ENCODE assay signal across 14 cellular contexts in genomic region chr1:170071378-170071777, GRCh38. TPM values are rescaled to one million over a fixed set of nuclear protein-coding genes. Genes with fewer than 3 reads are reported as not detected.
DNase-seq lines count a peak whose midpoint lies in the region; ATAC-seq, FAIRE-seq and TF ChIP-seq lines count a peak whose summit lies in the region.
"Had no signal": no experiment of that assay in that cellular context is flagged by ENCODE, and none has a peak within 500 bp of the region (broad histone marks: within the 10 kb centered on the region; RNA-seq: fewer than 3 reads in every experiment).

No MANE protein-coding gene starts in this region.

- intact Hi-C loops in HepG2 (cut with micrococcal nuclease; ENCODE audit: unreplicated experiment) = no loop called here
- intact Hi-C loops in right lobe of liver (cut with DNase I) = no loop called here

- H3K36me3 ChIP-seq in HepG2 (replicated peaks in 1 of 2; ENCODE audit: control insufficient read depth in 1 of 2, insufficient read depth in 2 of 2, low read length in 2 of 2) (no peaks in the 10 kb centered on the region), right lobe of liver (no peaks in the 10 kb centered on the region)
- H3K36me3 ChIP-seq: HAP-1 had no signal

- no TSS peak for BruUV-seq in HepG2 (replicated peaks; lab: Mats Ljungman, UMichigan)

- TF ChIP-seq POLR2A in HepG2 (IDR thresholded peaks at IDR 0.05; ENCODE audit: insufficient read depth in 1 of 2, low read depth in 2 of 2, low read length in 2 of 2) (no peak), right lobe of liver (IDR thresholded peaks at IDR 0.05) (no peak), NB4 (IDR thresholded peaks at IDR 0.05; ENCODE audit: extremely low read depth, insufficient read length) (no peak)

- no peak overlapping the region for H2AFZ ChIP-seq in HepG2 (ENCODE audit: low read length)

- DNase-seq in HepG2 (ENCODE audit: low spot score) (no peak), right lobe of liver (no peak), NB4 (ENCODE audit: low read depth) (peak; percentile 66), immature natural killer cell (no peak), NCI-H2227 treated with DMSO at 0.1 percent for 48 hours (lab: John Stamatoyannopoulos, UW) (no peak), NOMO-1 (lab: John Stamatoyannopoulos, UW; ENCODE audit: unreplicated experiment in 2 of 2) (no peak), NCI-H2107 (lab: John Stamatoyannopoulos, UW) (no peak), GDM1 (lab: John Stamatoyannopoulos, UW) (no peak)
- DNase-seq: CD4-positive, alpha-beta memory T cell; NCI-H1092 treated with DMSO at 0.1 percent for 48 hours; NCI-H1694; NCI-H446; SHP77 treated with DMSO at 0.1 percent for 48 hours had no signal

- no peak overlapping the region for H3K9ac ChIP-seq in HepG2 (ENCODE audit: insufficient read depth, low read depth, low read length)

- no peaks in the 10 kb centered on the region for H3K9me3 Mint-ChIP-seq in immature natural killer cell
- H3K9me3 Mint-ChIP-seq: CD4-positive, alpha-beta memory T cell had no signal

- ATAC-seq in HepG2 = no peak
- ATAC-seq in right lobe of liver = no peak

- FAIRE-seq in HepG2 (lab: Jason Lieb, UNC) = no peak

- POLR2A ChIA-PET in HepG2 (lab: Yijun Ruan, JAX) = no interaction called here

- no peak overlapping the region for H3K4me3 Mint-ChIP-seq in immature natural killer cell

- H3K27me3 Mint-ChIP-seq in immature natural killer cell (ENCODE audit: low read depth in 3 of 3) = peaks cover 7 to 10% (median 8%) of the 10 kb centered on the region in 3 donors
- H3K27me3 Mint-ChIP-seq: CD4-positive, alpha-beta memory T cell had no signal

- H3K4me3 ChIP-seq in HepG2 (replicated peaks in 1 of 3; ENCODE audit: insufficient read depth in 1 of 3, low read depth in 2 of 3, low read length in 3 of 3) (no peak overlapping the region), right lobe of liver (no peak overlapping the region), NB4 (ENCODE audit: low read depth, low read length) (no peak overlapping the region)
- H3K4me3 ChIP-seq: HAP-1 had no signal

- H3K9me3 ChIP-seq in HepG2 (ENCODE audit: low read length) (no peaks in the 10 kb centered on the region), right lobe of liver (no peaks in the 10 kb centered on the region)
- H3K9me3 ChIP-seq: HAP-1 had no signal

- TF ChIP-seq RAD21 in HepG2 (CRISPR knock-in tag; IDR thresholded peaks at IDR 0.05) = no peak

- H3K27ac Mint-ChIP-seq in immature natural killer cell = peak overlapping the region in 4 of 6 donors; percentile 6 to 45 (median 15)

- in situ Hi-C loops in HepG2 (cut with HindIII; ENCODE audit: extremely low pct_ligation_motif_present, low pct_unique_long_range_greater_than_20kb) = no loop called here

- H3K36me3 Mint-ChIP-seq in immature natural killer cell = peaks cover 0 to 7% (median 0%) of the 10 kb centered on the region in 3 donors

- TF ChIP-seq CTCF in HepG2 (CRISPR knock-in tag; IDR thresholded peaks at IDR 0.05) (no peak), right lobe of liver (IDR thresholded peaks at IDR 0.05) (no peak), NB4 (IDR thresholded peaks at IDR 0.05; ENCODE audit: low read depth, low read length) (no peak)

- WGBS in HepG2 (ENCODE audit: low lambda C conversion rate) = 96% methylated on average over 1 of the region's 1 CpG
- 91% methylated on average over 1 of the region's 1 CpG for WGBS in right lobe of liver (ENCODE audit: insufficient coverage, low coverage, low lambda C conversion rate, missing lambda C conversion rate)

- no peaks in the 10 kb centered on the region; a peak in 1 of 5 replicates for H3K27me3 ChIP-seq in HepG2 (ENCODE audit: control insufficient read depth in 1 of 2, insufficient read depth in 2 of 2, low read length in 2 of 2)
- no peaks in the 10 kb centered on the region for H3K27me3 ChIP-seq in right lobe of liver

- TF ChIP-seq EP300 in HepG2 (IDR thresholded peaks at IDR 0.05; ENCODE audit: low read depth in 2 of 2, low read length in 2 of 2) (no peak), HepG2 (CRISPR knock-in tag; IDR thresholded peaks at IDR 0.05; ENCODE audit: borderline replicate concordance) (no peak)

- CTCF ChIA-PET in HepG2 (lab: Yijun Ruan, JAX; ENCODE audit: low intra/inter-chr PET ratio, low total read pairs) = no interaction called here

- no peaks in the 10 kb centered on the region for H3K79me2 ChIP-seq in HepG2 (ENCODE audit: insufficient read depth, low read length)

- H3K27ac ChIP-seq in HepG2 (ENCODE audit: extremely low read length, insufficient read depth, low read length) (no peak overlapping the region), right lobe of liver (no peak overlapping the region)

- no peak overlapping the region for H3K4me2 ChIP-seq in HepG2 (ENCODE audit: low read depth, low read length)

- peaks cover 75 to 93% of the 10 kb centered on the region in 2 donors for H3K4me1 Mint-ChIP-seq in immature natural killer cell

- H3K4me1 ChIP-seq in HepG2 (ENCODE audit: insufficient read depth, low read length) (peaks cover 26% of the 10 kb centered on the region), right lobe of liver (peaks cover 0 to 8% (median 0%) of the 10 kb centered on the region in 4 donors)

- no peaks in the 10 kb centered on the region for H4K20me1 ChIP-seq in HepG2 (ENCODE audit: insufficient read depth, low read length)

TF ChIP-seq in HepG2, 621 proteins besides CTCF, POLR2A, EP300 and RAD21:
- no peak for TF ChIP-seq ZNF570 (CRISPR knock-in tag; IDR thresholded peaks at IDR 0.05; ENCODE audit: borderline replicate concordance)
- TF ChIP-seq ZNF564 (CRISPR knock-in tag; IDR thresholded peaks at IDR 0.05) = peak; percentile 82; the same call in 1 of the 2 replicates

RNA-seq across cellular contexts. Expression of gene KIFAP3, which starts 3.1 kb away (rescaled TPM):
- total RNA-seq in HepG2 (2016; rRNA removed; fragmentation: Illumina TruSeq; extraction: Trizol) (10.0 and 13.1 TPM in 2 replicates), right lobe of liver (1 to 10 TPM; 5.9 to 9.2 (median 8.0) TPM)
- 5.7 and 6.3 TPM in 2 replicates for total RNA-seq in HepG2 (2016; cell fraction: cytosol; rRNA removed; fragmentation: Illumina TruSeq; extraction: Trizol; ENCODE audit: low read depth)
- total RNA-seq in HepG2 (2016; cell fraction: insoluble cytoplasmic fraction; rRNA removed; fragmentation: Illumina TruSeq; extraction: Trizol) = 10.0 and 12.5 TPM in 2 replicates
- 4.5 and 5.4 TPM in 2 replicates for total RNA-seq in HepG2 (2016; cell fraction: membrane; rRNA removed; fragmentation: Illumina TruSeq; extraction: Trizol)
- 9.2 and 9.6 TPM in 2 replicates for total RNA-seq in HepG2 (2016; cell fraction: nucleus; rRNA removed; fragmentation: Illumina TruSeq; extraction: Trizol)
- polyA plus RNA-seq in HepG2 (2011; rRNA removed) (3.2 and 3.4 TPM in 2 replicates), immature natural killer cell (10 to 100 TPM; 19.2 to 29.8 (median 28.9) TPM)
- polyA plus RNA-seq in HepG2 (2011; cell fraction: cytosol; rRNA removed) = 1.6 and 2.8 TPM in 2 replicates
- 1.2 and 1.6 TPM in 2 replicates for polyA plus RNA-seq in HepG2 (2011; cell fraction: nucleus; rRNA removed)
- polyA plus RNA-seq in HepG2 (2012) = 5.4 and 6.5 TPM in 2 replicates
- polyA plus RNA-seq in HepG2 (2016; cell fraction: cytosol; fragmentation: Illumina TruSeq; extraction: Trizol; ENCODE audit: low read depth) = 0.51 and 0.55 TPM in 2 replicates
- polyA plus RNA-seq in HepG2 (2016; cell fraction: insoluble cytoplasmic fraction; fragmentation: Illumina TruSeq; extraction: Trizol; ENCODE audit: low read depth) = 10.5 TPM in 2 replicates
- polyA plus RNA-seq in HepG2 (2016; cell fraction: membrane; fragmentation: Illumina TruSeq; extraction: Trizol; ENCODE audit: low read depth) = 0.88 and 0.90 TPM in 2 replicates
- 5.5 and 5.6 TPM in 2 replicates for polyA plus RNA-seq in HepG2 (2016; cell fraction: nucleus; fragmentation: Illumina TruSeq; extraction: Trizol; ENCODE audit: insufficient read depth, low read depth)
- polyA minus RNA-seq in HepG2 (2011; rRNA and poly(A)+ RNA removed; ENCODE audit: low replicate concordance) = 2.2 and 2.7 TPM in 2 replicates
- 3.5 and 5.5 TPM in 2 replicates for polyA minus RNA-seq in HepG2 (2011; cell fraction: cytosol; rRNA and poly(A)+ RNA removed)
- polyA minus RNA-seq in HepG2 (2011; cell fraction: nucleus; rRNA and poly(A)+ RNA removed) = 11.1 and 12.7 TPM in 2 replicates
